Comparison of ENCODE assay signal across 13 cellular contexts in the genomic region with DNA sequence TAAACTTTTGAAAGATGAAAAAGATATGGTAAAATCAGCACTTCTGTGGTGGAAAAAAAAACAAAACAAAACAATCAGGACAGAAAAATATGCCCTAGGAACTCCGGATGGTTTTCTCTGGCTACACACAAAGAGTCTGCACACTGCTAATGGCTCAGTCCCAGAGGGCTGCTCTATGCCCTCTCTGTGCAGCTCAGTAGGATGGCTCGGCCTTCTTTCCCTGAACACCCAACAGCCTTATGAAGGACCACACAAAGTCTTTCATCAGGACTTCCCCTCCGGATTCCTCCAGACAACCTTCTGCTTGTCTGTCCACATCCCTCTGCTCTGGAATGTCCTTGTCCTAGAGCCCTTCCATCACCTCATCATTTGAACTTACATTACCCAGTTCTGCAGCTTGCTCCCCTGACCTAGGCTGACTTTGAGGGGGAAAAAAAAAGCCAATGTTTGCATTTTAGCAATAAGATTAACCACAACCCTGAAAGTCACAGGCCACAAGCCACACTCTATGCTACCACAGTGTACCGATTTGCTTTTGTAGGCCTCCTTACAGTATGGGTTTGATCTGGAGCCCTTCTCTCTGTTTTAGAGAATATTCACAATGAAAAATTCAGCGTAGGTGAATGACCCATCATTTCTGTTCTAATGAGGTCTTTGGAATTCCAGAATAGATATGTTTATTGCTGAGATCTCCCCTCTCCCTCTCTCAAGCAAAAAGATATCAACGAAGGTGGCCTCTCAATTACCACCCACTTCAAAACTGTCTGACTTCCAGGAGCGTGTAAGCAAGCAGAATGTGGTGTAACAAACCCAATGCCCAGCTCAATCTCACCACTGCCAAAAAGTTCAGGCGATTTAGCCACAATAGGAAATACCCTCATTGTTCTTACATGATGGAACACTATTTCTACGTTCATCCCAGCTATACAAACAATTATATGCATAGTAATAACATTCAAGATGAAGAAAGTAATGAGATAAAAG.
DNase-seq lines count a peak whose midpoint lies in the region; ATAC-seq and TF ChIP-seq lines count a peak whose summit lies in the region.
"Had no signal": no experiment of that assay in that cellular context is flagged by ENCODE, and none has a peak within 500 bp of the region (broad histone marks: within the 10 kb centered on the region; RNA-seq: fewer than 3 reads in every experiment).

No MANE protein-coding gene starts in this region.

- no peaks in the 10 kb centered on the region for H3K27me3 Mint-ChIP-seq in activated naive CD8-positive, alpha-beta T cell
- H3K27me3 Mint-ChIP-seq in mesothelial cell of epicardium (ENCODE audit: low read depth): peaks cover 3% of the 10 kb centered on the region

- H3K9me3 Mint-ChIP-seq in activated naive CD8-positive, alpha-beta T cell (ENCODE audit: low read depth): peaks cover 12% of the 10 kb centered on the region
- H3K9me3 Mint-ChIP-seq in mesothelial cell of epicardium: peaks cover 36% of the 10 kb centered on the region

- H3K27ac Mint-ChIP-seq in activated naive CD8-positive, alpha-beta T cell: no peak overlapping the region
- no peak overlapping the region for H3K27ac Mint-ChIP-seq in mesothelial cell of epicardium

- peaks cover 19% of the 10 kb centered on the region for H3K36me3 Mint-ChIP-seq in activated naive CD8-positive, alpha-beta T cell
- H3K36me3 Mint-ChIP-seq in mesothelial cell of epicardium: peaks cover 22% of the 10 kb centered on the region

- peak overlapping the region; percentile 66 for H3K4me3 Mint-ChIP-seq in activated naive CD8-positive, alpha-beta T cell
- no peak overlapping the region for H3K4me3 Mint-ChIP-seq in mesothelial cell of epicardium

- ATAC-seq in GM18498 (IDR thresholded peaks at IDR 0.05; ENCODE audit: unreplicated experiment) (peak; percentile 93), GM19438 (IDR thresholded peaks at IDR 0.05; ENCODE audit: low read depth, unreplicated experiment) (peak; percentile 76), HG03066 (IDR thresholded peaks at IDR 0.05; ENCODE audit: low read depth, unreplicated experiment) (peak; percentile 90)
- ATAC-seq: HCT116 had no signal

- no peak for DNase-seq in NCI-H526 (lab: John Stamatoyannopoulos, UW)
- no peak for DNase-seq in NCI-H1930 (lab: John Stamatoyannopoulos, UW)
- DNase-seq in erythroblast (lab: John Stamatoyannopoulos, UW): no peak
- no peak for DNase-seq in mesothelial cell of epicardium (ENCODE audit: low spot score in 2 of 2, unreplicated experiment in 2 of 2)
- DNase-seq: mesenchymal stem cell; NCI-H187; stimulated activated CD4-positive, alpha-beta T cell treated with anti-CD3 and anti-CD28 coated beads, Interleukin-12 subunit alpha, Interleukin-12 subunit beta, amount 100 ng/mL, for 4 hours; trophoblast cell had no signal

- TF ChIP-seq POLR2A in erythroblast (IDR thresholded peaks at IDR 0.05; ENCODE audit: low read length): no peak

- H3K4me1 Mint-ChIP-seq in activated naive CD8-positive, alpha-beta T cell (ENCODE audit: low read depth): peaks cover 50% of the 10 kb centered on the region
- peaks cover 5% of the 10 kb centered on the region for H3K4me1 Mint-ChIP-seq in mesothelial cell of epicardium

- TF ChIP-seq CTCF in mesothelial cell of epicardium (IDR thresholded peaks at IDR 0.05; ENCODE audit: unreplicated experiment): no peak
